8 cellular contexts compared by ENCODE assay signal in the genomic region with DNA sequence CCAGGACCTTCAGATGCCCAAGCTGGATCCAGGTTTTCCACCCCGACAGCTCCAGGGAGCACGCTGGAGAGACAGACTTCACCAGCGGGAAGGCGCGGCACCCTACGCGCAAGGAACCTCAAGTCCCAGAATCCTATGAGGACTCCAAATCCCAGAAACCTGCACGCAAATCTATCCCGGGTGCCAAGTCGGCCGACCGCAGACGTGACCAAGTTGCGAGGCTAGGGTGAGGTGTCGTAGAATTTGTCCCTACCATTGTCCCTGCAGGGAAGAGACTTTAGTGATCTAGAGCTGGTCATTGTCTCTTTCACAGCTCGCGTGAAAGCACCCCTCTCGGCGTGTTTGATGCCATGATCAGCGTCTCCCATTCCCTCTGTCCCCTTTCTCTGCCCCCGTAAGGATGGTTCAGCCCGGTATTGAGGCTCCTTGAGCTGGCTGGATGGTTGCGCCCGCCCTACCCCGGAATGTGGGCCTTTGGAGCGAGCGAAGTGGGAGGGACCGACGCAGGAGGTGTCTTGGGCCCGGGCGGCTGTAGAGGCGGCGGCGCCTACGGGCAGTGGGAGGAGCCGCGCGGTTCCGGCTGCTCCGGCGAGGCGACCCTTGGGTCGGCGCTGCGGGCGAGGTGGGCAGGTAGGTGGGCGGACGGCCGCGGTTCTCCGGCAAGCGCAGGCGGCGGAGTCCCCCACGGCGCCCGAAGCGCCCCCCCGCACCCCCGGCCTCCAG. TPM values are rescaled to one million over a fixed set of nuclear protein-coding genes. Genes with fewer than 3 reads are reported as not detected.
DNase-seq lines count a peak whose midpoint lies in the region; ATAC-seq, FAIRE-seq and TF ChIP-seq lines count a peak whose summit lies in the region.

A gene (plus strand): TSS at position 501 of the 723 bp plus-strand sequence. CDS start 246 bp downstream, outside the sequence.

- TF ChIP-seq EP300 in HepG2 (IDR thresholded peaks at IDR 0.05; ENCODE audit: low read depth in 2 of 2, low read length in 2 of 2) = no peak
- TF ChIP-seq EP300 in HepG2 (CRISPR knock-in tag; IDR thresholded peaks at IDR 0.05; ENCODE audit: borderline replicate concordance) = 0 out of 2 replicates have a peak, but pooled peaks have one; percentile 8

- FAIRE-seq in HepG2 (lab: Jason Lieb, UNC) = peak; percentile 93

- TF ChIP-seq RAD21 in HepG2 (CRISPR knock-in tag; IDR thresholded peaks at IDR 0.05) = peak; percentile 18; the same call in 1 of the 2 replicates

- H3K4me1 ChIP-seq in HepG2 (ENCODE audit: insufficient read depth, low read length) = peaks cover 32% of the 10 kb centered on the region

- WGBS in HepG2 (ENCODE audit: low lambda C conversion rate) = 1% methylated on average over 24 of the region's 60 CpGs

- in situ Hi-C loops in HepG2 (cut with HindIII; ENCODE audit: extremely low pct_ligation_motif_present, low pct_unique_long_range_greater_than_20kb) = no loop called here

- BruUV-seq in HepG2 (replicated peaks; lab: Mats Ljungman, UMichigan) = no TSS peak

- TF ChIP-seq CTCF in HepG2 (CRISPR knock-in tag; IDR thresholded peaks at IDR 0.05) = 0 out of 2 replicates have a peak, but pooled peaks have one; percentile 6

- H4K20me1 ChIP-seq in HepG2 (ENCODE audit: insufficient read depth, low read length) = no peaks in the 10 kb centered on the region

- no peaks in the 10 kb centered on the region for H3K9me3 ChIP-seq in HepG2 (ENCODE audit: low read length)

- peak; percentile 72 to 98 (median 92) for DNase-seq in C1 segment of cervical spinal cord (lab: John Stamatoyannopoulos, UW)
- DNase-seq in NCI-H748 treated with DMSO at 0.1 percent for 48 hours (lab: John Stamatoyannopoulos, UW) = peak; percentile 75
- DNase-seq in activated CD4-positive, alpha-beta T cell treated with anti-CD3 and anti-CD28 coated beads, Interleukin-2, amount 50 U/mL, for 48 hours = peak; percentile 90 to 94
- DNase-seq in dermis microvascular lymphatic vessel endothelial cell (ENCODE audit: low read depth in 2 of 2) = peak; percentile 53 to 93
- DNase-seq in HepG2 (ENCODE audit: low spot score) = peak; percentile 89
- DNase-seq in stimulated activated CD4-positive, alpha-beta T cell treated with anti-CD3 and anti-CD28 coated beads, Interleukin-4, amount 100 ng/mL, for 1 hour = peak; percentile 85

- H3K9ac ChIP-seq in HepG2 (ENCODE audit: insufficient read depth, low read depth, low read length) = peak within 1 kb of the TSS; percentile 95

- H3K4me3 ChIP-seq in HepG2 (replicated peaks in 1 of 3; ENCODE audit: insufficient read depth in 1 of 3, low read depth in 2 of 3, low read length in 3 of 3) = peak within 1 kb of the TSS; percentile 80 to 96 (median 94)

- H3K79me2 ChIP-seq in HepG2 (ENCODE audit: insufficient read depth, low read length) = peaks cover 36% of the 10 kb centered on the region

- CTCF ChIA-PET in HepG2 (lab: Yijun Ruan, JAX; ENCODE audit: low intra/inter-chr PET ratio, low total read pairs) = no interaction called here

- H3K27ac ChIP-seq in HepG2 (ENCODE audit: extremely low read length, insufficient read depth, low read length) = peak within 1 kb of the TSS; percentile 88

- intact Hi-C loops in HepG2 (cut with micrococcal nuclease; ENCODE audit: unreplicated experiment) = loop anchor here (2.0 kb wide), 1 partner anchor 41 kb away; a partner anchor contains a TSS

- peak in 1 of 2 experiments; percentile 72; a peak in 2 of 4 replicates for TF ChIP-seq POLR2A in HepG2 (IDR thresholded peaks at IDR 0.05; ENCODE audit: insufficient read depth in 1 of 2, low read depth in 2 of 2, low read length in 2 of 2)

- POLR2A ChIA-PET in HepG2 (lab: Yijun Ruan, JAX) = interaction anchor here (0.9 to 2.0 kb wide), 4 partner anchors 18 to 143 kb away, joined by 3 to 7 read pairs (median 4); a partner anchor contains a TSS

- no peaks in the 10 kb centered on the region for H3K36me3 ChIP-seq in HepG2 (replicated peaks in 1 of 2; ENCODE audit: control insufficient read depth in 1 of 2, insufficient read depth in 2 of 2, low read length in 2 of 2)

- peak; percentile 95 for ATAC-seq in GM19351 (IDR thresholded peaks at IDR 0.05; ENCODE audit: unreplicated experiment)
- ATAC-seq in HG03521 (IDR thresholded peaks at IDR 0.05; ENCODE audit: unreplicated experiment) = peak; percentile 90
- ATAC-seq in HepG2 = peak; percentile 97

- peak within 1 kb of the TSS; percentile 95 for H2AFZ ChIP-seq in HepG2 (ENCODE audit: low read length)

- no peaks in the 10 kb centered on the region; a peak in 1 of 5 replicates for H3K27me3 ChIP-seq in HepG2 (ENCODE audit: control insufficient read depth in 1 of 2, insufficient read depth in 2 of 2, low read length in 2 of 2)

- peak within 1 kb of the TSS; percentile 80 for H3K4me2 ChIP-seq in HepG2 (ENCODE audit: low read depth, low read length)

TF ChIP-seq in HepG2, 621 proteins besides CTCF, POLR2A, EP300 and RAD21 (continues in another document):
- TF ChIP-seq ZIK1 (CRISPR knock-in tag; IDR thresholded peaks at IDR 0.05; ENCODE audit: borderline replicate concordance, low read depth) (peak; percentile 25; the same call in 1 of the 2 replicates), SP5 (CRISPR knock-in tag; IDR thresholded peaks at IDR 0.05; ENCODE audit: borderline replicate concordance, low read depth) (peak; percentile 87; the same call in 1 of the 2 replicates), SIX1 (CRISPR knock-in tag; IDR thresholded peaks at IDR 0.05; ENCODE audit: borderline replicate concordance) (0 out of 2 replicates have a peak, but pooled peaks have one; percentile 20), ZNF614 (CRISPR knock-in tag; IDR thresholded peaks at IDR 0.05; ENCODE audit: borderline replicate concordance) (no peak; the same call in 1 of the 2 replicates), RFXAP (CRISPR knock-in tag; IDR thresholded peaks at IDR 0.05; ENCODE audit: borderline replicate concordance) (no peak), ZBTB20 (CRISPR knock-in tag; IDR thresholded peaks at IDR 0.05; ENCODE audit: borderline replicate concordance, low read depth) (peak; percentile 50; the same call in 1 of the 2 replicates), ZNF274 (CRISPR knock-in tag; IDR thresholded peaks at IDR 0.05) (no peak), ZNF329 (CRISPR knock-in tag; IDR thresholded peaks at IDR 0.05; ENCODE audit: low read depth) (peak; percentile 89), ZNF34 (CRISPR knock-in tag; IDR thresholded peaks at IDR 0.05; ENCODE audit: borderline replicate concordance) (0 out of 2 replicates have a peak, but pooled peaks have one; percentile 58), NR2C2 (CRISPR knock-in tag; IDR thresholded peaks at IDR 0.05; ENCODE audit: borderline replicate concordance) (peak; percentile 77)
- TF ChIP-seq, protein P1, sequence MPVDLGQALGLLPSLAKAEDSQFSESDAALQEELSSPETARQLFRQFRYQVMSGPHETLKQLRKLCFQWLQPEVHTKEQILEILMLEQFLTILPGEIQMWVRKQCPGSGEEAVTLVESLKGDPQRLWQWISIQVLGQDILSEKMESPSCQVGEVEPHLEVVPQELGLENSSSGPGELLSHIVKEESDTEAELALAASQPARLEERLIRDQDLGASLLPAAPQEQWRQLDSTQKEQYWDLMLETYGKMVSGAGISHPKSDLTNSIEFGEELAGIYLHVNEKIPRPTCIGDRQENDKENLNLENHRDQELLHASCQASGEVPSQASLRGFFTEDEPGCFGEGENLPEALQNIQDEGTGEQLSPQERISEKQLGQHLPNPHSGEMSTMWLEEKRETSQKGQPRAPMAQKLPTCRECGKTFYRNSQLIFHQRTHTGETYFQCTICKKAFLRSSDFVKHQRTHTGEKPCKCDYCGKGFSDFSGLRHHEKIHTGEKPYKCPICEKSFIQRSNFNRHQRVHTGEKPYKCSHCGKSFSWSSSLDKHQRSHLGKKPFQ (CRISPR knock-in tag; IDR thresholded peaks at IDR 0.05; ENCODE audit: insufficient replicate concordance) = peak; percentile 90

RNA-seq across cellular contexts. Expression of the gene that starts here (rescaled TPM):
- total RNA-seq in dermis microvascular lymphatic vessel endothelial cell (22.9 and 23.4 TPM in 2 replicates), HepG2 (2016; rRNA removed; fragmentation: Illumina TruSeq; extraction: Trizol) (30.4 and 39.1 TPM in 2 replicates)
- total RNA-seq in HepG2 (2016; cell fraction: cytosol; rRNA removed; fragmentation: Illumina TruSeq; extraction: Trizol; ENCODE audit: low read depth) = 11.6 and 12.0 TPM in 2 replicates
- 29.9 and 42.0 TPM in 2 replicates for total RNA-seq in HepG2 (2016; cell fraction: insoluble cytoplasmic fraction; rRNA removed; fragmentation: Illumina TruSeq; extraction: Trizol)
- total RNA-seq in HepG2 (2016; cell fraction: membrane; rRNA removed; fragmentation: Illumina TruSeq; extraction: Trizol) = 13.7 and 15.0 TPM in 2 replicates
- 19.8 and 28.5 TPM in 2 replicates for total RNA-seq in HepG2 (2016; cell fraction: nucleus; rRNA removed; fragmentation: Illumina TruSeq; extraction: Trizol)
- polyA plus RNA-seq in HepG2 (2011; rRNA removed) = 11.7 and 17.2 TPM in 2 replicates
- 6.2 and 9.0 TPM in 2 replicates for polyA plus RNA-seq in HepG2 (2011; cell fraction: cytosol; rRNA removed)
- 5.0 and 9.3 TPM in 2 replicates for polyA plus RNA-seq in HepG2 (2011; cell fraction: nucleus; rRNA removed)
- 12.9 and 22.8 TPM in 2 replicates for polyA plus RNA-seq in HepG2 (2012)
- 2.5 and 3.2 TPM in 2 replicates for polyA plus RNA-seq in HepG2 (2016; cell fraction: cytosol; fragmentation: Illumina TruSeq; extraction: Trizol; ENCODE audit: low read depth)
- polyA plus RNA-seq in HepG2 (2016; cell fraction: insoluble cytoplasmic fraction; fragmentation: Illumina TruSeq; extraction: Trizol; ENCODE audit: low read depth) = 29.3 and 31.7 TPM in 2 replicates
- 5.4 and 6.7 TPM in 2 replicates for polyA plus RNA-seq in HepG2 (2016; cell fraction: membrane; fragmentation: Illumina TruSeq; extraction: Trizol; ENCODE audit: low read depth)
- 25.1 and 26.3 TPM in 2 replicates for polyA plus RNA-seq in HepG2 (2016; cell fraction: nucleus; fragmentation: Illumina TruSeq; extraction: Trizol; ENCODE audit: insufficient read depth, low read depth)
- 14.9 and 45.3 TPM in 2 replicates for polyA minus RNA-seq in HepG2 (2011; rRNA and poly(A)+ RNA removed; ENCODE audit: low replicate concordance)
- polyA minus RNA-seq in HepG2 (2011; cell fraction: cytosol; rRNA and poly(A)+ RNA removed) = 20.2 and 22.9 TPM in 2 replicates
- 34.5 and 41.0 TPM in 2 replicates for polyA minus RNA-seq in HepG2 (2011; cell fraction: nucleus; rRNA and poly(A)+ RNA removed)

Comparison
In these comparisons a context has a peak if more than half of its experiments do, and no peak if none do; other contexts are left out.
1. Peak in every context shown above with its lines: DNase-seq, ATAC-seq, H3K4me3 ChIP-seq and H3K27ac ChIP-seq.